Comparison of ENCODE assay signal across 1 cellular context in the genomic region with DNA sequence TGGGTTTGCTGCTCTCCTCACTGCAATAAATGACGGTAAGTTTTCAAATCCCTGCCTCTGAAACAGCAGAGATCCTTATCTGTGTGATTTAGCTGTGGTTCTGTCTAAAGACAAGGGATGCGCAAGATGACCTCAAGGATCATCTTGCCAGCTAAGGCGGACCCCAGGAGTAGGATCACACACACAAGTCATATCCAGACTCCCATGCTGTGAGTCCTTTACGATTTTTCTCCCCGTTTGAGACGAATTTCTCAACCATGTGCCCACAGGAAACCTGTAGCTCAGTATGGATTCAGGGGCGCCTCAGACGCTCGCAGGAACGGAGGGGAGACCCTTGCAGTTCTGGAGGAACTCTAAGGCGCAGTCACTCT.
A peak's percentile ranks its signal among the peaks of the same experiment; 100 is the strongest.
TF ChIP-seq lines count a peak whose summit lies in the region.

No MANE protein-coding gene starts in this region.

TF ChIP-seq in HepG2, 621 proteins besides CTCF, POLR2A, EP300 and RAD21 (continues in another document):
- TF ChIP-seq, protein P1, sequence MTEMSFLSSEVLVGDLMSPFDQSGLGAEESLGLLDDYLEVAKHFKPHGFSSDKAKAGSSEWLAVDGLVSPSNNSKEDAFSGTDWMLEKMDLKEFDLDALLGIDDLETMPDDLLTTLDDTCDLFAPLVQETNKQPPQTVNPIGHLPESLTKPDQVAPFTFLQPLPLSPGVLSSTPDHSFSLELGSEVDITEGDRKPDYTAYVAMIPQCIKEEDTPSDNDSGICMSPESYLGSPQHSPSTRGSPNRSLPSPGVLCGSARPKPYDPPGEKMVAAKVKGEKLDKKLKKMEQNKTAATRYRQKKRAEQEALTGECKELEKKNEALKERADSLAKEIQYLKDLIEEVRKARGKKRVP (CRISPR knock-in tag; IDR thresholded peaks at IDR 0.05) = 0 out of 4 replicates have a peak, but pooled peaks of 1 of the 2 experiments have one; percentile 9
- TF ChIP-seq TEAD3 (CRISPR knock-in tag; optimal IDR thresholded peaks at IDR 0.05; ENCODE audit: borderline replicate concordance) = peak; percentile 29
- 0 out of 2 replicates have a peak, but pooled peaks have one; percentile 28 for TF ChIP-seq ZNF557 (CRISPR knock-in tag; IDR thresholded peaks at IDR 0.05)
- no peak for TF ChIP-seq POLR2G (IDR thresholded peaks at IDR 0.05; ENCODE audit: low read depth, low read length)
- TF ChIP-seq, protein P2, sequence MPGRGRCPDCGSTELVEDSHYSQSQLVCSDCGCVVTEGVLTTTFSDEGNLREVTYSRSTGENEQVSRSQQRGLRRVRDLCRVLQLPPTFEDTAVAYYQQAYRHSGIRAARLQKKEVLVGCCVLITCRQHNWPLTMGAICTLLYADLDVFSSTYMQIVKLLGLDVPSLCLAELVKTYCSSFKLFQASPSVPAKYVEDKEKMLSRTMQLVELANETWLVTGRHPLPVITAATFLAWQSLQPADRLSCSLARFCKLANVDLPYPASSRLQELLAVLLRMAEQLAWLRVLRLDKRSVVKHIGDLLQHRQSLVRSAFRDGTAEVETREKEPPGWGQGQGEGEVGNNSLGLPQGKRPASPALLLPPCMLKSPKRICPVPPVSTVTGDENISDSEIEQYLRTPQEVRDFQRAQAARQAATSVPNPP (CRISPR knock-in tag; IDR thresholded peaks at IDR 0.05) = no peak
- 0 out of 2 replicates have a peak, but pooled peaks have one; percentile 13 for TF ChIP-seq ZBTB21 (CRISPR knock-in tag; IDR thresholded peaks at IDR 0.05)
- no peak for TF ChIP-seq ZNF549 (CRISPR knock-in tag; IDR thresholded peaks at IDR 0.05)
- no peak for TF ChIP-seq NCOA1 (CRISPR knock-in tag; IDR thresholded peaks at IDR 0.05)
- no peak for TF ChIP-seq ZKSCAN8 (CRISPR knock-in tag; IDR thresholded peaks at IDR 0.05; ENCODE audit: borderline replicate concordance)
- TF ChIP-seq ELF4 (CRISPR knock-in tag; IDR thresholded peaks at IDR 0.05; ENCODE audit: borderline replicate concordance) = no peak
- TF ChIP-seq ZNF256 (CRISPR knock-in tag; conservative IDR thresholded peaks at IDR 0.05) = peak; percentile 68; the same call in 1 of the 2 replicates
- no peak for TF ChIP-seq POLR2AphosphoS2 (IDR thresholded peaks at IDR 0.05; ENCODE audit: low read depth, low read length)
- TF ChIP-seq ZNF326 (CRISPR knock-in tag; IDR thresholded peaks at IDR 0.05; ENCODE audit: borderline replicate concordance) = peak; percentile 26; the same call in 1 of the 2 replicates
- TF ChIP-seq, protein P3, sequence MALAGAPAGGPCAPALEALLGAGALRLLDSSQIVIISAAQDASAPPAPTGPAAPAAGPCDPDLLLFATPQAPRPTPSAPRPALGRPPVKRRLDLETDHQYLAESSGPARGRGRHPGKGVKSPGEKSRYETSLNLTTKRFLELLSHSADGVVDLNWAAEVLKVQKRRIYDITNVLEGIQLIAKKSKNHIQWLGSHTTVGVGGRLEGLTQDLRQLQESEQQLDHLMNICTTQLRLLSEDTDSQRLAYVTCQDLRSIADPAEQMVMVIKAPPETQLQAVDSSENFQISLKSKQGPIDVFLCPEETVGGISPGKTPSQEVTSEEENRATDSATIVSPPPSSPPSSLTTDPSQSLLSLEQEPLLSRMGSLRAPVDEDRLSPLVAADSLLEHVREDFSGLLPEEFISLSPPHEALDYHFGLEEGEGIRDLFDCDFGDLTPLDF (CRISPR knock-in tag; IDR thresholded peaks at IDR 0.05) = 0 out of 2 replicates have a peak, but pooled peaks have one; percentile 26
- TF ChIP-seq ZFP37 (CRISPR knock-in tag; IDR thresholded peaks at IDR 0.05; ENCODE audit: borderline replicate concordance) = no peak
- no peak for TF ChIP-seq ZSCAN12 (CRISPR knock-in tag; IDR thresholded peaks at IDR 0.05)
- 0 out of 2 replicates have a peak, but pooled peaks have one; percentile 16 for TF ChIP-seq NFYB (CRISPR knock-in tag; IDR thresholded peaks at IDR 0.05)
- TF ChIP-seq ZNF546 (CRISPR knock-in tag; conservative IDR thresholded peaks at IDR 0.05) = no peak
- TF ChIP-seq, protein P4, sequence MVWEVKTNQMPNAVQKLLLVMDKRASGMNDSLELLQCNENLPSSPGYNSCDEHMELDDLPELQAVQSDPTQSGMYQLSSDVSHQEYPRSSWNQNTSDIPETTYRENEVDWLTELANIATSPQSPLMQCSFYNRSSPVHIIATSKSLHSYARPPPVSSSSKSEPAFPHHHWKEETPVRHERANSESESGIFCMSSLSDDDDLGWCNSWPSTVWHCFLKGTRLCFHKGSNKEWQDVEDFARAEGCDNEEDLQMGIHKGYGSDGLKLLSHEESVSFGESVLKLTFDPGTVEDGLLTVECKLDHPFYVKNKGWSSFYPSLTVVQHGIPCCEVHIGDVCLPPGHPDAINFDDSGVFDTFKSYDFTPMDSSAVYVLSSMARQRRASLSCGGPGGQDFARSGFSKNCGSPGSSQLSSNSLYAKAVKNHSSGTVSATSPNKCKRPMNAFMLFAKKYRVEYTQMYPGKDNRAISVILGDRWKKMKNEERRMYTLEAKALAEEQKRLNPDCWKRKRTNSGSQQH (CRISPR knock-in tag; IDR thresholded peaks at IDR 0.05; ENCODE audit: low read depth) = no peak; the same call in 1 of the 2 replicates
- TF ChIP-seq ZNF569 (CRISPR knock-in tag; IDR thresholded peaks at IDR 0.05; ENCODE audit: borderline replicate concordance) = no peak
- TF ChIP-seq CEBPG (CRISPR knock-in tag; IDR thresholded peaks at IDR 0.05) = no peak
- TF ChIP-seq TSC22D2 (CRISPR knock-in tag; IDR thresholded peaks at IDR 0.05; ENCODE audit: borderline replicate concordance) = peak; percentile 23; the same call in 1 of the 2 replicates
- TF ChIP-seq, protein P5, sequence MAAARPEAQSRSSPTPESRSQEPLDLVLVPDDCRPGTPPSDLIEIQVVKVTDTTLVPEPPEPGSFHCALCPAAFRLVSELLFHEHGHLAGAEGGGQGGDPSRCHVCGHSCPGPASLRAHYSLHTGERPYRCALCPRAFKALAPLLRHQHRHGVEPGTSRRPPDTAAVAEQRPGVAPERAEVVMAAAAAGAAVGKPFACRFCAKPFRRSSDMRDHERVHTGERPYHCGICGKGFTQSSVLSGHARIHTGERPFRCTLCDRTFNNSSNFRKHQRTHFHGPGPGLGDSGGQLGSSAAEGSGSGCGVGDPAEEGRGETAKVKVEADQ (CRISPR knock-in tag; IDR thresholded peaks at IDR 0.05; ENCODE audit: borderline replicate concordance) = peak; percentile 67; the same call in 1 of the 2 replicates
- TF ChIP-seq FOXO1 (CRISPR knock-in tag; IDR thresholded peaks at IDR 0.05) = peak; percentile 21; the same call in 1 of the 2 replicates
- TF ChIP-seq, protein P6, sequence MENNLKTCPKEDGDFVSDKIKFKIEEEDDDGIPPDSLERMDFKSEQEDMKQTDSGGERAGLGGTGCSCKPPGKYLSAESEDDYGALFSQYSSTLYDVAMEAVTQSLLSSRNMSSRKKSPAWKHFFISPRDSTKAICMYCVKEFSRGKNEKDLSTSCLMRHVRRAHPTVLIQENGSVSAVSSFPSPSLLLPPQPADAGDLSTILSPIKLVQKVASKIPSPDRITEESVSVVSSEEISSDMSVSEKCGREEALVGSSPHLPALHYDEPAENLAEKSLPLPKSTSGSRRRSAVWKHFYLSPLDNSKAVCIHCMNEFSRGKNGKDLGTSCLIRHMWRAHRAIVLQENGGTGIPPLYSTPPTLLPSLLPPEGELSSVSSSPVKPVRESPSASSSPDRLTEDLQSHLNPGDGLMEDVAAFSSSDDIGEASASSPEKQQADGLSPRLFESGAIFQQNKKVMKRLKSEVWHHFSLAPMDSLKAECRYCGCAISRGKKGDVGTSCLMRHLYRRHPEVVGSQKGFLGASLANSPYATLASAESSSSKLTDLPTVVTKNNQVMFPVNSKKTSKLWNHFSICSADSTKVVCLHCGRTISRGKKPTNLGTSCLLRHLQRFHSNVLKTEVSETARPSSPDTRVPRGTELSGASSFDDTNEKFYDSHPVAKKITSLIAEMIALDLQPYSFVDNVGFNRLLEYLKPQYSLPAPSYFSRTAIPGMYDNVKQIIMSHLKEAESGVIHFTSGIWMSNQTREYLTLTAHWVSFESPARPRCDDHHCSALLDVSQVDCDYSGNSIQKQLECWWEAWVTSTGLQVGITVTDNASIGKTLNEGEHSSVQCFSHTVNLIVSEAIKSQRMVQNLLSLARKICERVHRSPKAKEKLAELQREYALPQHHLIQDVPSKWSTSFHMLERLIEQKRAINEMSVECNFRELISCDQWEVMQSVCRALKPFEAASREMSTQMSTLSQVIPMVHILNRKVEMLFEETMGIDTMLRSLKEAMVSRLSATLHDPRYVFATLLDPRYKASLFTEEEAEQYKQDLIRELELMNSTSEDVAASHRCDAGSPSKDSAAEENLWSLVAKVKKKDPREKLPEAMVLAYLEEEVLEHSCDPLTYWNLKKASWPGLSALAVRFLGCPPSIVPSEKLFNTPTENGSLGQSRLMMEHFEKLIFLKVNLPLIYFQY (CRISPR knock-in tag; IDR thresholded peaks at IDR 0.05; ENCODE audit: borderline replicate concordance) = no peak; the same call in 1 of the 2 replicates
- 0 out of 2 replicates have a peak, but pooled peaks have one; percentile 3 for TF ChIP-seq ZNF501 (CRISPR knock-in tag; IDR thresholded peaks at IDR 0.05)
- no peak for TF ChIP-seq ZNF777 (CRISPR knock-in tag; IDR thresholded peaks at IDR 0.05)
- TF ChIP-seq, protein P7, sequence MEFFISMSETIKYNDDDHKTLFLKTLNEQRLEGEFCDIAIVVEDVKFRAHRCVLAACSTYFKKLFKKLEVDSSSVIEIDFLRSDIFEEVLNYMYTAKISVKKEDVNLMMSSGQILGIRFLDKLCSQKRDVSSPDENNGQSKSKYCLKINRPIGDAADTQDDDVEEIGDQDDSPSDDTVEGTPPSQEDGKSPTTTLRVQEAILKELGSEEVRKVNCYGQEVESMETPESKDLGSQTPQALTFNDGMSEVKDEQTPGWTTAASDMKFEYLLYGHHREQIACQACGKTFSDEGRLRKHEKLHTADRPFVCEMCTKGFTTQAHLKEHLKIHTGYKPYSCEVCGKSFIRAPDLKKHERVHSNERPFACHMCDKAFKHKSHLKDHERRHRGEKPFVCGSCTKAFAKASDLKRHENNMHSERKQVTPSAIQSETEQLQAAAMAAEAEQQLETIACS (CRISPR knock-in tag; IDR thresholded peaks at IDR 0.05) = 0 out of 2 replicates have a peak, but pooled peaks have one; percentile 23
- TF ChIP-seq, protein P8, sequence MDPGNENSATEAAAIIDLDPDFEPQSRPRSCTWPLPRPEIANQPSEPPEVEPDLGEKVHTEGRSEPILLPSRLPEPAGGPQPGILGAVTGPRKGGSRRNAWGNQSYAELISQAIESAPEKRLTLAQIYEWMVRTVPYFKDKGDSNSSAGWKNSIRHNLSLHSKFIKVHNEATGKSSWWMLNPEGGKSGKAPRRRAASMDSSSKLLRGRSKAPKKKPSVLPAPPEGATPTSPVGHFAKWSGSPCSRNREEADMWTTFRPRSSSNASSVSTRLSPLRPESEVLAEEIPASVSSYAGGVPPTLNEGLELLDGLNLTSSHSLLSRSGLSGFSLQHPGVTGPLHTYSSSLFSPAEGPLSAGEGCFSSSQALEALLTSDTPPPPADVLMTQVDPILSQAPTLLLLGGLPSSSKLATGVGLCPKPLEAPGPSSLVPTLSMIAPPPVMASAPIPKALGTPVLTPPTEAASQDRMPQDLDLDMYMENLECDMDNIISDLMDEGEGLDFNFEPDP (CRISPR knock-in tag; conservative IDR thresholded peaks at IDR 0.05) = no peak
- peak; percentile 63 for TF ChIP-seq ETV6 (CRISPR knock-in tag; conservative IDR thresholded peaks at IDR 0.05)
- TF ChIP-seq, protein P9, sequence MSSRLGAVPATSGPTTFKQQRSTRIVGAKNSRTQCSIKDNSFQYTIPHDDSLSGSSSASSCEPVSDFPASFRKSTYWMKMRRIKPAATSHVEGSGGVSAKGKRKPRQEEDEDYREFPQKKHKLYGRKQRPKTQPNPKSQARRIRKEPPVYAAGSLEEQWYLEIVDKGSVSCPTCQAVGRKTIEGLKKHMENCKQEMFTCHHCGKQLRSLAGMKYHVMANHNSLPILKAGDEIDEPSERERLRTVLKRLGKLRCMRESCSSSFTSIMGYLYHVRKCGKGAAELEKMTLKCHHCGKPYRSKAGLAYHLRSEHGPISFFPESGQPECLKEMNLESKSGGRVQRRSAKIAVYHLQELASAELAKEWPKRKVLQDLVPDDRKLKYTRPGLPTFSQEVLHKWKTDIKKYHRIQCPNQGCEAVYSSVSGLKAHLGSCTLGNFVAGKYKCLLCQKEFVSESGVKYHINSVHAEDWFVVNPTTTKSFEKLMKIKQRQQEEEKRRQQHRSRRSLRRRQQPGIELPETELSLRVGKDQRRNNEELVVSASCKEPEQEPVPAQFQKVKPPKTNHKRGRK (CRISPR knock-in tag; IDR thresholded peaks at IDR 0.05) = no peak
- no peak for TF ChIP-seq ZNF530 (CRISPR knock-in tag; IDR thresholded peaks at IDR 0.05; ENCODE audit: low read depth)
- TF ChIP-seq JARID2 (CRISPR knock-in tag; IDR thresholded peaks at IDR 0.05; ENCODE audit: insufficient replicate concordance) = peak; percentile 44
- TF ChIP-seq, protein P10, sequence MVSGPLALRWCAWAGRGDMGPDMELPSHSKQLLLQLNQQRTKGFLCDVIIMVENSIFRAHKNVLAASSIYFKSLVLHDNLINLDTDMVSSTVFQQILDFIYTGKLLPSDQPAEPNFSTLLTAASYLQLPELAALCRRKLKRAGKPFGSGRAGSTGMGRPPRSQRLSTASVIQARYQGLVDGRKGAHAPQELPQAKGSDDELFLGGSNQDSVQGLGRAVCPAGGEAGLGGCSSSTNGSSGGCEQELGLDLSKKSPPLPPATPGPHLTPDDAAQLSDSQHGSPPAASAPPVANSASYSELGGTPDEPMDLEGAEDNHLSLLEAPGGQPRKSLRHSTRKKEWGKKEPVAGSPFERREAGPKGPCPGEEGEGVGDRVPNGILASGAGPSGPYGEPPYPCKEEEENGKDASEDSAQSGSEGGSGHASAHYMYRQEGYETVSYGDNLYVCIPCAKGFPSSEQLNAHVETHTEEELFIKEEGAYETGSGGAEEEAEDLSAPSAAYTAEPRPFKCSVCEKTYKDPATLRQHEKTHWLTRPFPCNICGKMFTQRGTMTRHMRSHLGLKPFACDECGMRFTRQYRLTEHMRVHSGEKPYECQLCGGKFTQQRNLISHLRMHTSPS (CRISPR knock-in tag; IDR thresholded peaks at IDR 0.05; ENCODE audit: low read depth) = 0 out of 2 replicates have a peak, but pooled peaks have one; percentile 37
- TF ChIP-seq ZNF264 (CRISPR knock-in tag; IDR thresholded peaks at IDR 0.05) = 0 out of 2 replicates have a peak, but pooled peaks have one; percentile 40
- no peak for TF ChIP-seq ZNF496 (CRISPR knock-in tag; IDR thresholded peaks at IDR 0.05; ENCODE audit: insufficient replicate concordance)
- TF ChIP-seq FOXK1 (CRISPR knock-in tag; IDR thresholded peaks at IDR 0.05; ENCODE audit: borderline replicate concordance, low read depth) = peak; percentile 16; the same call in 1 of the 2 replicates
- 0 out of 2 replicates have a peak, but pooled peaks have one; percentile 17 for TF ChIP-seq MYNN (CRISPR knock-in tag; IDR thresholded peaks at IDR 0.05; ENCODE audit: low read depth)
- no peak for TF ChIP-seq ZSCAN20 (CRISPR knock-in tag; IDR thresholded peaks at IDR 0.05; ENCODE audit: borderline replicate concordance)
- TF ChIP-seq, protein P11, sequence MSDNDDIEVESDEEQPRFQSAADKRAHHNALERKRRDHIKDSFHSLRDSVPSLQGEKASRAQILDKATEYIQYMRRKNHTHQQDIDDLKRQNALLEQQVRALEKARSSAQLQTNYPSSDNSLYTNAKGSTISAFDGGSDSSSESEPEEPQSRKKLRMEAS (IDR thresholded peaks at IDR 0.05) = no peak
- TF ChIP-seq, protein P12, sequence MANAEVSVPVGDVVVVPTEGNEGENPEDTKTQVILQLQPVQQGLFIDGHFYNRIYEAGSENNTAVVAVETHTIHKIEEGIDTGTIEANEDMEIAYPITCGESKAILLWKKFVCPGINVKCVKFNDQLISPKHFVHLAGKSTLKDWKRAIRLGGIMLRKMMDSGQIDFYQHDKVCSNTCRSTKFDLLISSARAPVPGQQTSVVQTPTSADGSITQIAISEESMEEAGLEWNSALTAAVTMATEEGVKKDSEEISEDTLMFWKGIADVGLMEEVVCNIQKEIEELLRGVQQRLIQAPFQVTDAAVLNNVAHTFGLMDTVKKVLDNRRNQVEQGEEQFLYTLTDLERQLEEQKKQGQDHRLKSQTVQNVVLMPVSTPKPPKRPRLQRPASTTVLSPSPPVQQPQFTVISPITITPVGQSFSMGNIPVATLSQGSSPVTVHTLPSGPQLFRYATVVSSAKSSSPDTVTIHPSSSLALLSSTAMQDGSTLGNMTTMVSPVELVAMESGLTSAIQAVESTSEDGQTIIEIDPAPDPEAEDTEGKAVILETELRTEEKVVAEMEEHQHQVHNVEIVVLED (CRISPR knock-in tag; IDR thresholded peaks at IDR 0.05; ENCODE audit: borderline replicate concordance) = no peak
